Comparison of ENCODE assay signal across 8 cellular contexts in genomic region chr16:88442811-88443576, GRCh38. TPM values are rescaled to one million over a fixed set of nuclear protein-coding genes. Genes with fewer than 3 reads are reported as not detected.
DNase-seq lines count a peak whose midpoint lies in the region; ATAC-seq and TF ChIP-seq lines count a peak whose summit lies in the region.

No MANE protein-coding gene starts in this region.

- peaks cover 17% of the 10 kb centered on the region for H3K4me1 ChIP-seq in NT2/D1 (ENCODE audit: insufficient read depth, insufficient read length)
- peaks cover 4% of the 10 kb centered on the region in 2 donors for H3K4me1 ChIP-seq in naive thymus-derived CD4-positive, alpha-beta T cell (ENCODE audit: control insufficient read depth in 2 of 2, insufficient read depth in 2 of 2, low read length in 2 of 2)

- no peaks in the 10 kb centered on the region for H3K36me3 Mint-ChIP-seq in naive thymus-derived CD4-positive, alpha-beta T cell

- H3K9me3 Mint-ChIP-seq in naive thymus-derived CD4-positive, alpha-beta T cell = no peaks in the 10 kb centered on the region

- POLR2A ChIA-PET in naive thymus-derived CD4-positive, alpha-beta T cell (lab: Charles Lee) = no interaction called here

- H3K27ac ChIP-seq in naive thymus-derived CD4-positive, alpha-beta T cell (ENCODE audit: low read depth, low read length) = no peak overlapping the region

- peaks cover 0 to 6% (median 0%) of the 10 kb centered on the region in 5 donors for H3K27me3 Mint-ChIP-seq in naive thymus-derived CD4-positive, alpha-beta T cell

- peak; percentile 64 for ATAC-seq in HG03139 (IDR thresholded peaks at IDR 0.05; ENCODE audit: unreplicated experiment)
- peak; percentile 88 for ATAC-seq in naive thymus-derived CD4-positive, alpha-beta T cell
- peak; percentile 79 for ATAC-seq in stimulated activated naive CD8-positive, alpha-beta T cell treated with anti-CD3 and anti-CD28 coated beads, Interleukin-15, Interleukin-2, amounts not matched to agents 100 U/mL and 50 U/mL, for 24 hours
- no peak for ATAC-seq in GM18873 (IDR thresholded peaks at IDR 0.05; ENCODE audit: low FRiP score, unreplicated experiment)

- H3K27ac Mint-ChIP-seq in naive thymus-derived CD4-positive, alpha-beta T cell = peak overlapping the region in 1 of 9 donors; percentile 43

- CTCF ChIA-PET in naive thymus-derived CD4-positive, alpha-beta T cell (lab: Charles Lee) = interaction anchor here (0.6 to 1.2 kb wide), 3 partner anchors 10 to 118 kb away, joined by 3 read pairs; partner anchors contain the start of gene ZFPM1

- peak; percentile 40 for DNase-seq in DMS79 (lab: John Stamatoyannopoulos, UW)
- peak; percentile 71 for DNase-seq in NT2/D1 (ENCODE audit: low read depth, low spot score)
- peak; percentile 78 for DNase-seq in activated T-cell treated with anti-CD3 and anti-CD28 coated beads for 1 hour (ENCODE audit: low read depth)
- DNase-seq in erythroblast (lab: John Stamatoyannopoulos, UW) = peak; percentile 69 to 87
- peak; percentile 61 to 91 (median 80) for DNase-seq in naive thymus-derived CD4-positive, alpha-beta T cell
- peak; percentile 88 for DNase-seq in stimulated activated naive CD8-positive, alpha-beta T cell treated with anti-CD3 and anti-CD28 coated beads, Interleukin-15, Interleukin-2, amounts not matched to agents 100 U/mL and 50 U/mL, for 24 hours

- H3K27me3 ChIP-seq in NT2/D1 (ENCODE audit: insufficient read depth, insufficient read length) = peaks cover 28% of the 10 kb centered on the region
- no peaks in the 10 kb centered on the region for H3K27me3 ChIP-seq in naive thymus-derived CD4-positive, alpha-beta T cell (ENCODE audit: control insufficient read depth in 2 of 2, insufficient read depth in 2 of 2, low read length in 2 of 2)

- peak overlapping the region; percentile 74 for H3K9ac ChIP-seq in NT2/D1 (ENCODE audit: insufficient read length, low read depth)

- H3K4me3 ChIP-seq in NT2/D1 (ENCODE audit: insufficient read length, low read depth) = no peak overlapping the region
- H3K4me3 ChIP-seq in naive thymus-derived CD4-positive, alpha-beta T cell (ENCODE audit: low read length) = no peak overlapping the region

- peaks cover 0 to 3% (median 0%) of the 10 kb centered on the region in 7 donors for H3K4me1 Mint-ChIP-seq in naive thymus-derived CD4-positive, alpha-beta T cell

- TF ChIP-seq POLR2A in erythroblast (IDR thresholded peaks at IDR 0.05; ENCODE audit: low read length) = no peak

- intact Hi-C loops in naive thymus-derived CD4-positive, alpha-beta T cell (cut with micrococcal nuclease) = loop anchor here (1.0 to 5.0 kb wide), 6 partner anchors 12 to 774 kb away; partner anchors contain the start of genes PIEZO1 (in 1 of the 2) and ZNF778 (in 1 of the 2)

- peak overlapping the region in 2 of 10 donors; percentile 43 to 68 for H3K4me3 Mint-ChIP-seq in naive thymus-derived CD4-positive, alpha-beta T cell

- peaks cover 13% of the 10 kb centered on the region for H3K36me3 ChIP-seq in NT2/D1 (ENCODE audit: insufficient read depth, insufficient read length, low read length)
- H3K36me3 ChIP-seq in naive thymus-derived CD4-positive, alpha-beta T cell (ENCODE audit: control insufficient read depth in 2 of 3, insufficient read depth in 3 of 3, low read length in 3 of 3) = no peaks in the 10 kb centered on the region

- H3K9me3 ChIP-seq in NT2/D1 (ENCODE audit: insufficient read depth, low read length) = no peaks in the 10 kb centered on the region
- no peaks in the 10 kb centered on the region for H3K9me3 ChIP-seq in naive thymus-derived CD4-positive, alpha-beta T cell (ENCODE audit: control insufficient read depth in 2 of 3, low read length in 3 of 3)

RNA-seq across cellular contexts. Expression of gene ZFPM1, which starts 10.1 kb away (rescaled TPM):
- 10 to 100 TPM; 13.2 to 28.1 (median 18.1) TPM for total RNA-seq in naive thymus-derived CD4-positive, alpha-beta T cell
- under 1 TPM; 0.15 to 0.16 TPM for polyA plus RNA-seq in naive thymus-derived CD4-positive, alpha-beta T cell
